In genomic region chr10:61486738-61487396, GRCh38 we compare ENCODE assay signal across 16 cellular contexts. TPM values are rescaled to one million over a fixed set of nuclear protein-coding genes. Genes with fewer than 3 reads are reported as not detected.
DNase-seq lines count a peak whose midpoint lies in the region; ATAC-seq, FAIRE-seq and TF ChIP-seq lines count a peak whose summit lies in the region.
"Had no signal": no experiment of that assay in that cellular context is flagged by ENCODE, and none has a peak within 500 bp of the region (broad histone marks: within the 10 kb centered on the region; RNA-seq: fewer than 3 reads in every experiment).

No MANE protein-coding gene starts in this region.

- H3K9me2 ChIP-seq in hepatocyte (replicated peaks; ENCODE audit: insufficient read depth) = no peaks in the 10 kb centered on the region

- TF ChIP-seq POLR2A in HepG2 (IDR thresholded peaks at IDR 0.05; ENCODE audit: insufficient read depth in 1 of 2, low read depth in 2 of 2, low read length in 2 of 2) = no peak

- H3K9me3 ChIP-seq in HepG2 (ENCODE audit: low read length) (no peaks in the 10 kb centered on the region), hepatocyte (ENCODE audit: low read depth) (no peaks in the 10 kb centered on the region)
- H3K9me3 ChIP-seq: BLaER1 treated with 17β-estradiol and CSF1 and Interleukin-3, amounts not matched to agents 10 nM and 100 nM; esophagus muscularis mucosa had no signal

- H3K27ac ChIP-seq in HepG2 (ENCODE audit: extremely low read length, insufficient read depth, low read length) (no peak overlapping the region), hepatocyte (no peak overlapping the region)
- H3K27ac ChIP-seq: esophagus muscularis mucosa had no signal

- WGBS in HepG2 (ENCODE audit: low lambda C conversion rate) = 14% methylated on average over 2 of the region's 2 CpGs
- WGBS in hepatocyte (ENCODE audit: low lambda C conversion rate, missing lambda C conversion rate) = 93% methylated on average over 2 of the region's 2 CpGs

- no peaks in the 10 kb centered on the region for H3K36me3 ChIP-seq in BJ (ENCODE audit: control insufficient read depth, insufficient read depth, low read length)
- no peaks in the 10 kb centered on the region for H3K36me3 ChIP-seq in HepG2 (replicated peaks in 1 of 2; ENCODE audit: control insufficient read depth in 1 of 2, insufficient read depth in 2 of 2, low read length in 2 of 2)
- no peaks in the 10 kb centered on the region for H3K36me3 ChIP-seq in hepatocyte (replicated peaks; ENCODE audit: insufficient read depth, low read depth)
- H3K36me3 ChIP-seq: BLaER1 treated with 17β-estradiol and CSF1 and Interleukin-3, amounts not matched to agents 10 nM and 100 nM; esophagus muscularis mucosa had no signal

- TF ChIP-seq CTCF in BJ (IDR thresholded peaks at IDR 0.05; ENCODE audit: insufficient read depth, low read depth, low read length) (no peak), HepG2 (CRISPR knock-in tag; IDR thresholded peaks at IDR 0.05) (no peak), GM10266 (IDR thresholded peaks at IDR 0.05; ENCODE audit: control insufficient read depth, insufficient read depth, low read depth, missing control alignments) (no peak), hepatocyte (IDR thresholded peaks at IDR 0.05; ENCODE audit: poor library complexity) (no peak)

- no peak overlapping the region for H3K9ac ChIP-seq in HepG2 (ENCODE audit: insufficient read depth, low read depth, low read length)
- H3K9ac ChIP-seq: BLaER1 treated with 17β-estradiol and CSF1 and Interleukin-3, amounts not matched to agents 10 nM and 100 nM had no signal

- no peak overlapping the region for H3K4me3 ChIP-seq in BJ (ENCODE audit: low read depth, low read length)
- no peak overlapping the region for H3K4me3 ChIP-seq in HepG2 (replicated peaks in 1 of 3; ENCODE audit: insufficient read depth in 1 of 3, low read depth in 2 of 3, low read length in 3 of 3)
- no peak overlapping the region for H3K4me3 ChIP-seq in hepatocyte
- H3K4me3 ChIP-seq: BLaER1 treated with 17β-estradiol and CSF1 and Interleukin-3, amounts not matched to agents 10 nM and 100 nM; esophagus muscularis mucosa had no signal

- no peaks in the 10 kb centered on the region for H3K79me2 ChIP-seq in HepG2 (ENCODE audit: insufficient read depth, low read length)
- H3K79me2 ChIP-seq in hepatocyte = no peaks in the 10 kb centered on the region

- TF ChIP-seq RAD21 in HepG2 (CRISPR knock-in tag; IDR thresholded peaks at IDR 0.05) = no peak

- in situ Hi-C loops in HepG2 (cut with HindIII; ENCODE audit: extremely low pct_ligation_motif_present, low pct_unique_long_range_greater_than_20kb) = no loop called here

- TF ChIP-seq EP300 in HepG2 (IDR thresholded peaks at IDR 0.05; ENCODE audit: low read depth in 2 of 2, low read length in 2 of 2) (no peak), HepG2 (CRISPR knock-in tag; IDR thresholded peaks at IDR 0.05; ENCODE audit: borderline replicate concordance) (no peak)

- CTCF ChIA-PET in BJ (lab: Yijun Ruan, JAX) (interaction anchor here (0.5 kb wide), 1 partner anchor 263 kb away, joined by 3 read pairs; no protein-coding TSS in a partner anchor), HepG2 (lab: Yijun Ruan, JAX; ENCODE audit: low intra/inter-chr PET ratio, low total read pairs) (no interaction called here)

- H3K4me1 ChIP-seq in HepG2 (ENCODE audit: insufficient read depth, low read length) (no peaks in the 10 kb centered on the region), hepatocyte (ENCODE audit: insufficient read depth) (no peaks in the 10 kb centered on the region)
- H3K4me1 ChIP-seq: esophagus muscularis mucosa had no signal

- no peak for ATAC-seq in HepG2
- no peak for ATAC-seq in HG03280 (IDR thresholded peaks at IDR 0.05; ENCODE audit: unreplicated experiment)
- ATAC-seq in HG02610 (IDR thresholded peaks at IDR 0.05; ENCODE audit: unreplicated experiment) = no peak
- ATAC-seq: stimulated activated memory B cell treated with anti-CD40 and anti-IgM and Interleukin-4, amounts not matched to agents 10 μg/mL and 1 μg/mL and 100 μg/mL, for 72 hours had no signal

- DNase-seq in BJ (ENCODE audit: low read depth) = peak; percentile 7
- peak; percentile 67 for DNase-seq in Kasumi-1 (lab: John Stamatoyannopoulos, UW)
- DNase-seq in amniotic epithelial cell (ENCODE audit: low read depth) = peak; percentile 75
- DNase-seq in HepG2 (ENCODE audit: low spot score) = peak; percentile 53
- no peak for DNase-seq in GM10266 (ENCODE audit: extremely low spot score)
- no peak for DNase-seq in hepatocyte (ENCODE audit: low spot score)
- DNase-seq: GDM1; immature natural killer cell; Karpas-422; stimulated activated CD4-positive, alpha-beta T cell treated with anti-CD3 and anti-CD28 coated beads, Interleukin-4, amount 100 ng/mL, for 1 hour had no signal

- no peaks in the 10 kb centered on the region for H4K20me1 ChIP-seq in HepG2 (ENCODE audit: insufficient read depth, low read length)
- H4K20me1 ChIP-seq in hepatocyte (ENCODE audit: insufficient read depth, poor library complexity, severe bottlenecking) = no peaks in the 10 kb centered on the region
- H4K20me1 ChIP-seq: BLaER1 treated with 17β-estradiol and CSF1 and Interleukin-3, amounts not matched to agents 10 nM and 100 nM had no signal

- BruUV-seq in HepG2 (replicated peaks; lab: Mats Ljungman, UMichigan) = no TSS peak

- H3K27me3 ChIP-seq in BJ (ENCODE audit: control insufficient read depth, insufficient read depth, low read length) (no peaks in the 10 kb centered on the region), HepG2 (ENCODE audit: control insufficient read depth in 1 of 2, insufficient read depth in 2 of 2, low read length in 2 of 2) (no peaks in the 10 kb centered on the region), hepatocyte (no peaks in the 10 kb centered on the region)
- H3K27me3 ChIP-seq: BLaER1 treated with 17β-estradiol and CSF1 and Interleukin-3, amounts not matched to agents 10 nM and 100 nM; esophagus muscularis mucosa had no signal

- FAIRE-seq in HepG2 (lab: Jason Lieb, UNC) = no peak

- POLR2A ChIA-PET in BJ (lab: Charles Lee) = no interaction called here
- POLR2A ChIA-PET in HepG2 (lab: Yijun Ruan, JAX) = no interaction called here

- no peak overlapping the region for H3K4me2 ChIP-seq in HepG2 (ENCODE audit: low read depth, low read length)
- H3K4me2 ChIP-seq in hepatocyte = no peak overlapping the region

- no peak overlapping the region for H2AFZ ChIP-seq in HepG2 (ENCODE audit: low read length)
- H2AFZ ChIP-seq in hepatocyte = no peak overlapping the region

- intact Hi-C loops in HepG2 (cut with micrococcal nuclease; ENCODE audit: unreplicated experiment) = no loop called here

TF ChIP-seq in HepG2, 621 proteins besides CTCF, POLR2A, EP300 and RAD21:
- TF ChIP-seq CEBPG (CRISPR knock-in tag; IDR thresholded peaks at IDR 0.05) (peak; percentile 18; the same call in 1 of the 2 replicates), NR2F6 (IDR thresholded peaks at IDR 0.05) (0 out of 2 replicates have a peak, but pooled peaks have one; percentile 13), NR2F6 (CRISPR knock-in tag; IDR thresholded peaks at IDR 0.05) (no peak), ZNF224 (CRISPR knock-in tag; IDR thresholded peaks at IDR 0.05) (no peak), RFX3 (CRISPR knock-in tag; IDR thresholded peaks at IDR 0.05) (no peak), GABPA (IDR thresholded peaks at IDR 0.05; ENCODE audit: low read depth, low read length) (no peak), GABPA (CRISPR knock-in tag; IDR thresholded peaks at IDR 0.05; ENCODE audit: low read depth) (no peak), PHF21A (CRISPR knock-in tag; IDR thresholded peaks at IDR 0.05) (no peak), ZNF781 (CRISPR knock-in tag; IDR thresholded peaks at IDR 0.05; ENCODE audit: borderline replicate concordance, not compliant biosample characterization) (no peak), HDAC6 (IDR thresholded peaks at IDR 0.05; ENCODE audit: low read depth, low read length) (no peak), CEBPB (IDR thresholded peaks at IDR 0.05; ENCODE audit: borderline replicate concordance, low read depth, low read length) (peak; percentile 65; the same call in 1 of the 2 replicates), ELF4 (CRISPR knock-in tag; IDR thresholded peaks at IDR 0.05; ENCODE audit: borderline replicate concordance) (no peak)

RNA-seq across cellular contexts. Expression of gene TMEM26, which starts 33.7 kb away (rescaled TPM):
- polyA plus RNA-seq in BJ (2011; rRNA removed) (1.3 TPM in 2 replicates), HepG2 (2011; rRNA removed) (not detected in 2 replicates), hepatocyte (0.27 and 0.39 TPM in 2 replicates)
- 1.4 and 1.5 TPM in 2 replicates for polyA minus RNA-seq in BJ (2011; rRNA and poly(A)+ RNA removed)
- total RNA-seq in HepG2 (2016; rRNA removed; fragmentation: Illumina TruSeq; extraction: Trizol) (not detected in 2 replicates), hepatocyte (2.2 and 3.3 TPM in 2 replicates)
- total RNA-seq in HepG2 (2016; cell fraction: cytosol; rRNA removed; fragmentation: Illumina TruSeq; extraction: Trizol; ENCODE audit: low read depth) = not detected in 2 replicates
- total RNA-seq in HepG2 (2016; cell fraction: insoluble cytoplasmic fraction; rRNA removed; fragmentation: Illumina TruSeq; extraction: Trizol) = not detected in 2 replicates
- total RNA-seq in HepG2 (2016; cell fraction: membrane; rRNA removed; fragmentation: Illumina TruSeq; extraction: Trizol) = not detected in 2 replicates
- not detected in 2 replicates for total RNA-seq in HepG2 (2016; cell fraction: nucleus; rRNA removed; fragmentation: Illumina TruSeq; extraction: Trizol)
- polyA plus RNA-seq in HepG2 (2011; cell fraction: cytosol; rRNA removed) = not detected in 2 replicates
- not detected in 2 replicates for polyA plus RNA-seq in HepG2 (2011; cell fraction: nucleus; rRNA removed)
- polyA plus RNA-seq in HepG2 (2012) = not detected in 2 replicates
- not detected in 2 replicates for polyA plus RNA-seq in HepG2 (2016; cell fraction: cytosol; fragmentation: Illumina TruSeq; extraction: Trizol; ENCODE audit: low read depth)
- polyA plus RNA-seq in HepG2 (2016; cell fraction: insoluble cytoplasmic fraction; fragmentation: Illumina TruSeq; extraction: Trizol; ENCODE audit: low read depth) = not detected in 2 replicates
- polyA plus RNA-seq in HepG2 (2016; cell fraction: membrane; fragmentation: Illumina TruSeq; extraction: Trizol; ENCODE audit: low read depth) = not detected in 2 replicates
- not detected in 2 replicates for polyA plus RNA-seq in HepG2 (2016; cell fraction: nucleus; fragmentation: Illumina TruSeq; extraction: Trizol; ENCODE audit: insufficient read depth, low read depth)
- not detected in 2 replicates for polyA minus RNA-seq in HepG2 (2011; rRNA and poly(A)+ RNA removed; ENCODE audit: low replicate concordance)
- not detected in 2 replicates for polyA minus RNA-seq in HepG2 (2011; cell fraction: cytosol; rRNA and poly(A)+ RNA removed)
- polyA minus RNA-seq in HepG2 (2011; cell fraction: nucleus; rRNA and poly(A)+ RNA removed) = not detected in 2 replicates
- total RNA-seq: activated CD8-positive, alpha-beta memory T cell treated with anti-CD3 and anti-CD28 coated beads for 36 hours had no signal
- polyA plus RNA-seq: immature natural killer cell had no signal

Comparison
In these comparisons a context has a peak if more than half of its experiments do, and no peak if none do; other contexts are left out.
1. DNase-seq: peak in BJ (single experiment), Kasumi-1 (2 of 2), amniotic epithelial cell (single experiment) and HepG2 (single experiment); none in GM10266 (single experiment) and hepatocyte (single experiment).